ENCODE assay signal across 21 cellular contexts in genomic region chr5:152185547-152186234, GRCh38.
DNase-seq lines count a peak whose midpoint lies in the region; ATAC-seq and TF ChIP-seq lines count a peak whose summit lies in the region.
"Had no signal": no experiment of that assay in that cellular context is flagged by ENCODE, and none has a peak within 500 bp of the region (broad histone marks: within the 10 kb centered on the region; RNA-seq: fewer than 3 reads in every experiment).

No MANE protein-coding gene starts in this region.

- TF ChIP-seq POLR2A in stomach (IDR thresholded peaks at IDR 0.05) = no peak

- no peak for TF ChIP-seq EP300 in stomach (IDR thresholded peaks at IDR 0.05)

- H4K20me1 ChIP-seq in hepatocyte (ENCODE audit: insufficient read depth, poor library complexity, severe bottlenecking) = no peaks in the 10 kb centered on the region

- POLR2A ChIA-PET in activated CD4-positive, alpha-beta T cell treated with anti-CD3 and anti-CD28 coated beads for 36 hours (lab: Charles Lee) = no interaction called here

- H3K27me3 ChIP-seq in hepatocyte = no peaks in the 10 kb centered on the region
- H3K27me3 ChIP-seq in stomach = no peaks in the 10 kb centered on the region

- H3K36me3 Mint-ChIP-seq in endothelial cell (ENCODE audit: low read depth, unreplicated experiment) = no peaks in the 10 kb centered on the region
- H3K36me3 Mint-ChIP-seq in activated CD4-positive, alpha-beta T cell treated with anti-CD3 and anti-CD28 coated beads for 36 hours (ENCODE audit: low read depth) = no peaks in the 10 kb centered on the region
- no peaks in the 10 kb centered on the region for H3K36me3 Mint-ChIP-seq in activated T-helper 1 cell treated with anti-CD3 and anti-CD28 coated beads, Interleukin-12 subunit alpha, Interleukin-12 subunit beta, Interleukin-2, Interleukin-4 antibody, amounts not matched to agents 30 ng/mL and 10 ng/mL and 1 ng/mL, durations not matched to agents 14 hours and 24 hours and 36 hours (ENCODE audit: low read depth)
- H3K36me3 Mint-ChIP-seq: CD14-positive monocyte had no signal

- peaks cover 2% of the 10 kb centered on the region for H3K27me3 Mint-ChIP-seq in endothelial cell (ENCODE audit: unreplicated experiment)
- peaks cover 2% of the 10 kb centered on the region for H3K27me3 Mint-ChIP-seq in activated CD4-positive, alpha-beta T cell treated with anti-CD3 and anti-CD28 coated beads for 36 hours
- H3K27me3 Mint-ChIP-seq in activated T-helper 1 cell treated with anti-CD3 and anti-CD28 coated beads, Interleukin-12 subunit alpha, Interleukin-12 subunit beta, Interleukin-2, Interleukin-4 antibody, amounts not matched to agents 30 ng/mL and 10 ng/mL and 1 ng/mL, durations not matched to agents 14 hours and 24 hours and 36 hours (ENCODE audit: insufficient read depth) = no peaks in the 10 kb centered on the region

- CTCF ChIA-PET in activated CD4-positive, alpha-beta T cell treated with anti-CD3 and anti-CD28 coated beads for 36 hours (lab: Charles Lee) = no interaction called here

- H3K9me2 ChIP-seq in hepatocyte (replicated peaks; ENCODE audit: insufficient read depth) = no peaks in the 10 kb centered on the region

- H3K9me3 ChIP-seq in hepatocyte (ENCODE audit: low read depth) (no peaks in the 10 kb centered on the region), stomach (peaks cover 0 to 6% (median 0%) of the 10 kb centered on the region in 4 donors)

- DNase-seq in NCI-H146 (lab: John Stamatoyannopoulos, UW) (peak; percentile 4), NCI-H146 treated with DMSO at 0.1 percent for 48 hours (lab: John Stamatoyannopoulos, UW; ENCODE audit: unreplicated experiment) (no peak), endothelial cell (ENCODE audit: low spot score) (no peak), hepatocyte (ENCODE audit: low spot score) (peak; percentile 29), stomach (peak; percentile 48)
- no peak for DNase-seq in activated CD4-positive, alpha-beta T cell treated with anti-CD3 and anti-CD28 coated beads for 36 hours
- DNase-seq in activated T-helper 1 cell treated with anti-CD3 and anti-CD28 coated beads, Interleukin-12 subunit alpha, Interleukin-12 subunit beta, Interleukin-2, Interleukin-4 antibody, amounts not matched to agents 30 ng/mL and 10 ng/mL and 1 ng/mL, durations not matched to agents 14 hours and 24 hours and 36 hours (ENCODE audit: low spot score) = no peak
- DNase-seq: DMS 273 treated with DMSO at 0.1 percent for 48 hours, DND-41, GM23248, MM.1S, NCI-H1092, NCI-H1436 treated with DMSO at 0.1 percent for 48 hours, NCI-H2081, NCI-H510A treated with DMSO at 0.1 percent for 48 hours, NCI-H774, PC-3, RPMI8226 had no signal

- H3K4me1 ChIP-seq in hepatocyte (ENCODE audit: insufficient read depth) = no peaks in the 10 kb centered on the region
- peaks cover 0 to 8% (median 3%) of the 10 kb centered on the region in 4 donors for H3K4me1 ChIP-seq in stomach

- H3K4me1 Mint-ChIP-seq in endothelial cell (ENCODE audit: unreplicated experiment) = peaks cover 3% of the 10 kb centered on the region
- no peaks in the 10 kb centered on the region for H3K4me1 Mint-ChIP-seq in activated CD4-positive, alpha-beta T cell treated with anti-CD3 and anti-CD28 coated beads for 36 hours
- no peaks in the 10 kb centered on the region for H3K4me1 Mint-ChIP-seq in activated T-helper 1 cell treated with anti-CD3 and anti-CD28 coated beads, Interleukin-12 subunit alpha, Interleukin-12 subunit beta, Interleukin-2, Interleukin-4 antibody, amounts not matched to agents 30 ng/mL and 10 ng/mL and 1 ng/mL, durations not matched to agents 14 hours and 24 hours and 36 hours (ENCODE audit: low read depth)
- H3K4me1 Mint-ChIP-seq: CD14-positive monocyte had no signal

- ATAC-seq in activated CD4-positive, alpha-beta T cell treated with anti-CD3 and anti-CD28 coated beads for 36 hours = no peak
- no peak for ATAC-seq in GM18511 (IDR thresholded peaks at IDR 0.05; ENCODE audit: unreplicated experiment)
- ATAC-seq: PC-3 had no signal

- H2AFZ ChIP-seq in hepatocyte = no peak overlapping the region
- H2AFZ ChIP-seq: GM23248 had no signal

- intact Hi-C loops in stomach (cut with DNase I; ENCODE audit: low total_unique reads) = no loop called here
- intact Hi-C loops in activated CD4-positive, alpha-beta T cell treated with anti-CD3 and anti-CD28 coated beads for 36 hours (cut with DNase I, micrococcal nuclease) = no loop called here
- intact Hi-C loops in activated T-helper 1 cell treated with anti-CD3 and anti-CD28 coated beads, Interleukin-12 subunit alpha, Interleukin-12 subunit beta, Interleukin-2, Interleukin-4 antibody, amounts not matched to agents 30 ng/mL and 10 ng/mL and 1 ng/mL, durations not matched to agents 14 hours and 24 hours and 36 hours (cut with micrococcal nuclease) = no loop called here

- peak overlapping the region; percentile 65 for H3K27ac Mint-ChIP-seq in endothelial cell (ENCODE audit: unreplicated experiment)
- no peak overlapping the region for H3K27ac Mint-ChIP-seq in activated CD4-positive, alpha-beta T cell treated with anti-CD3 and anti-CD28 coated beads for 36 hours
- no peak overlapping the region for H3K27ac Mint-ChIP-seq in activated T-helper 1 cell treated with anti-CD3 and anti-CD28 coated beads, Interleukin-12 subunit alpha, Interleukin-12 subunit beta, Interleukin-2, Interleukin-4 antibody, amounts not matched to agents 30 ng/mL and 10 ng/mL and 1 ng/mL, durations not matched to agents 14 hours and 24 hours and 36 hours

- no peaks in the 10 kb centered on the region for H3K9me3 Mint-ChIP-seq in endothelial cell (ENCODE audit: unreplicated experiment)
- peaks cover 2% of the 10 kb centered on the region for H3K9me3 Mint-ChIP-seq in activated CD4-positive, alpha-beta T cell treated with anti-CD3 and anti-CD28 coated beads for 36 hours (ENCODE audit: low read depth)
- peaks cover 2% of the 10 kb centered on the region for H3K9me3 Mint-ChIP-seq in activated T-helper 1 cell treated with anti-CD3 and anti-CD28 coated beads, Interleukin-12 subunit alpha, Interleukin-12 subunit beta, Interleukin-2, Interleukin-4 antibody, amounts not matched to agents 30 ng/mL and 10 ng/mL and 1 ng/mL, durations not matched to agents 14 hours and 24 hours and 36 hours

- H3K36me3 ChIP-seq in hepatocyte (replicated peaks; ENCODE audit: insufficient read depth, low read depth) (no peaks in the 10 kb centered on the region), stomach (no peaks in the 10 kb centered on the region)

- no peak overlapping the region for H3K4me3 Mint-ChIP-seq in endothelial cell (ENCODE audit: unreplicated experiment)
- no peak overlapping the region for H3K4me3 Mint-ChIP-seq in activated CD4-positive, alpha-beta T cell treated with anti-CD3 and anti-CD28 coated beads for 36 hours
- H3K4me3 Mint-ChIP-seq in activated T-helper 1 cell treated with anti-CD3 and anti-CD28 coated beads, Interleukin-12 subunit alpha, Interleukin-12 subunit beta, Interleukin-2, Interleukin-4 antibody, amounts not matched to agents 30 ng/mL and 10 ng/mL and 1 ng/mL, durations not matched to agents 14 hours and 24 hours and 36 hours = no peak overlapping the region
- H3K4me3 Mint-ChIP-seq: CD14-positive monocyte had no signal

- peak overlapping the region; percentile 39 for H3K4me2 ChIP-seq in hepatocyte

- 61% methylated on average over 9 of the region's 9 CpGs for WGBS in hepatocyte (ENCODE audit: low lambda C conversion rate, missing lambda C conversion rate)
- 20 to 30% (median 23%) methylated on average over 9 of the region's 9 CpGs for WGBS in stomach, 5 donors

- H3K27ac ChIP-seq in hepatocyte (peak overlapping the region; percentile 39), stomach (peak overlapping the region in 1 of 5 donors; percentile 59)
- H3K27ac ChIP-seq: 22Rv1, GM23248 had no signal

- TF ChIP-seq CTCF in endothelial cell (IDR thresholded peaks at IDR 0.05; ENCODE audit: unreplicated experiment) = no peak
- no peak for TF ChIP-seq CTCF in hepatocyte (IDR thresholded peaks at IDR 0.05; ENCODE audit: poor library complexity)
- TF ChIP-seq CTCF in stomach (IDR thresholded peaks at IDR 0.05) = no peak

- H3K79me2 ChIP-seq in hepatocyte = no peaks in the 10 kb centered on the region

- H3K4me3 ChIP-seq in hepatocyte (no peak overlapping the region), stomach (no peak overlapping the region)
- H3K4me3 ChIP-seq: GM23248 had no signal

Comparison
In these comparisons a context has a peak if more than half of its experiments do, and no peak if none do; other contexts are left out.
1. DNase-seq: peak in NCI-H146 (single experiment), hepatocyte (single experiment) and stomach (single experiment); none in NCI-H146 treated with DMSO at 0.1 percent for 48 hours (single experiment), endothelial cell (single experiment), activated CD4-positive, alpha-beta T cell treated with anti-CD3 and anti-CD28 coated beads for 36 hours (single experiment) and activated T-helper 1 cell treated with anti-CD3 and anti-CD28 coated beads, Interleukin-12 subunit alpha, Interleukin-12 subunit beta, Interleukin-2, Interleukin-4 antibody, amounts not matched to agents 30 ng/mL and 10 ng/mL and 1 ng/mL, durations not matched to agents 14 hours and 24 hours and 36 hours (single experiment).